1 cellular context compared by ENCODE assay signal in the genomic region with DNA sequence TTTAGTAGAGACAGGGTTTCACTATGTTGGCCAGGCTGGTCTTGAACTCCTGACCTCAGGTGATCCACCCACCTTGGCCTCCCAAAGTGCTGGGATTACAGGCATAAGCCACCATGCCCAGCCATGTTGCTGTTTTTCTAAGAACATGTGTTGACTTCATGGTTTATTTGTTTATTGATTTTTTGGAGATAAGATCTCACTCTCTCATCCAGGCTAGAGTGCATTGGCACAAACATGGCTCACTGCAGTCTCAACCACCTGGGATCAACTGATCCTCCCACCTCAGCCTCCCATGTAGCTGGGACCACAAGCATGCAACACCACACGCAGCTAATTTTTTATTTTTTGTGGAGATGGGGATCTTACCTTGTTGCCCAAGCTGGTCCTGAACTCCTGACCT. TPM values are rescaled to one million over a fixed set of nuclear protein-coding genes. Genes with fewer than 3 reads are reported as not detected.
"Had no signal": no experiment of that assay in that cellular context is flagged by ENCODE, and none has a peak within 500 bp of the region (broad histone marks: within the 10 kb centered on the region; RNA-seq: fewer than 3 reads in every experiment).

No MANE protein-coding gene starts in this region.

RNA-seq across cellular contexts. Expression of a gene that starts 59.3 kb away (rescaled TPM):
- total RNA-seq: G401 had no signal
